ENCODE assay signal across 24 cellular contexts in genomic region chr1:81588149-81588548, GRCh38.
DNase-seq lines count a peak whose midpoint lies in the region; ATAC-seq and TF ChIP-seq lines count a peak whose summit lies in the region.
"Had no signal": no experiment of that assay in that cellular context is flagged by ENCODE, and none has a peak within 500 bp of the region (broad histone marks: within the 10 kb centered on the region; RNA-seq: fewer than 3 reads in every experiment).

No MANE protein-coding gene starts in this region.

- no TSS peak for BruUV-seq in IMR-90 (replicated peaks; lab: Mats Ljungman, UMichigan)

- H3K9ac ChIP-seq in IMR-90 (ENCODE audit: low read depth, low read length) (no peak overlapping the region), neural progenitor cell (no peak overlapping the region)
- H3K9ac ChIP-seq: BLaER1 had no signal

- DNase-seq in left ventricle myocardium superior = no peak
- DNase-seq in Right ventricle myocardium superior = no peak
- DNase-seq in IMR-90 = no peak
- no peak for DNase-seq in neural progenitor cell (ENCODE audit: low spot score)
- no peak for DNase-seq in NCI-H1417 treated with DMSO at 0.1 percent for 48 hours (lab: John Stamatoyannopoulos, UW)
- DNase-seq: 8988T; ACHN; BE2C; C1 segment of cervical spinal cord; CD4-positive, alpha-beta memory T cell; CD4-positive, CD25-positive, alpha-beta regulatory T cell; CD8-positive, alpha-beta memory T cell; COR-L47; DMS 273 treated with DMSO at 0.1 percent for 48 hours; DMS153; DMS53; DMS79; DND-41; EL; GDM1 had no signal

- H3K79me2 ChIP-seq in neural progenitor cell (ENCODE audit: low read depth) = no peaks in the 10 kb centered on the region

- H3K27me3 ChIP-seq in IMR-90 (ENCODE audit: control insufficient read depth, insufficient read depth, low read length) (no peaks in the 10 kb centered on the region), neural progenitor cell (no peaks in the 10 kb centered on the region)
- H3K27me3 ChIP-seq: BE2C, BLaER1 had no signal

- H3K36me3 Mint-ChIP-seq in neural progenitor cell = peaks cover 8% of the 10 kb centered on the region
- H3K36me3 Mint-ChIP-seq: CD14-positive monocyte; CD4-positive, alpha-beta memory T cell; CD4-positive, CD25-positive, alpha-beta regulatory T cell; CD8-positive, alpha-beta memory T cell had no signal

- no peak overlapping the region for H2AK5ac ChIP-seq in IMR-90 (ENCODE audit: low read depth, low read length)

- ATAC-seq in left ventricle myocardium superior (peak; percentile 37), Right ventricle myocardium superior (ENCODE audit: poor library complexity) (no peak), IMR-90 (ENCODE audit: low read depth) (no peak), HG03457 (IDR thresholded peaks at IDR 0.05; ENCODE audit: unreplicated experiment) (no peak)
- ATAC-seq: GM12878 had no signal

- TF ChIP-seq CTCF in IMR-90 (conservative IDR thresholded peaks at IDR 0.05; ENCODE audit: low read depth, low read length) (no peak), neural progenitor cell (IDR thresholded peaks at IDR 0.05) (no peak)

- H3K9me3 ChIP-seq in IMR-90 (ENCODE audit: control insufficient read depth, insufficient read depth, low read length) (no peaks in the 10 kb centered on the region), neural progenitor cell (ENCODE audit: low read depth) (no peaks in the 10 kb centered on the region)
- H3K9me3 ChIP-seq: BE2C, BLaER1 had no signal

- H3K27ac ChIP-seq in IMR-90 (ENCODE audit: insufficient read depth, low read length) (peak overlapping the region; percentile 9; the same call in 1 of the 2 replicates), neural progenitor cell (no peak overlapping the region)
- H3K27ac ChIP-seq: BLaER1 had no signal

- H3K36me3 ChIP-seq in IMR-90 (ENCODE audit: control insufficient read depth, insufficient read depth, low read length) (no peaks in the 10 kb centered on the region), neural progenitor cell (no peaks in the 10 kb centered on the region)
- H3K36me3 ChIP-seq: BE2C, BLaER1 had no signal

- intact Hi-C loops in left ventricle myocardium superior (cut with micrococcal nuclease) = no loop called here
- intact Hi-C loops in Right ventricle myocardium superior (cut with DNase I) = no loop called here
- intact Hi-C loops in IMR-90 (cut with micrococcal nuclease) = no loop called here

- H4K8ac ChIP-seq in IMR-90 (ENCODE audit: low read depth in 2 of 2, low read length in 2 of 2) = no peak overlapping the region

- no CpG with 5 or more reads among the region's 3 CpGs for WGBS in IMR-90 (ENCODE audit: extremely low coverage in 2 of 2, insufficient read length in 1 of 2), 2 experiments

- H2BK5ac ChIP-seq in IMR-90 (ENCODE audit: low read depth, low read length, poor library complexity, severe bottlenecking) = no peak overlapping the region

- H4K5ac ChIP-seq in IMR-90 (ENCODE audit: low read depth, low read length) = no peak overlapping the region; the same call in 1 of the 2 replicates

- no peaks in the 10 kb centered on the region for H3K9me1 ChIP-seq in IMR-90 (ENCODE audit: insufficient read depth, low read length)

- H3K4me1 ChIP-seq in IMR-90 (ENCODE audit: control insufficient read depth, insufficient read depth, low read length) = peaks cover 2% of the 10 kb centered on the region; the same call in 1 of the 2 replicates
- no peaks in the 10 kb centered on the region for H3K4me1 ChIP-seq in neural progenitor cell
- H3K4me1 ChIP-seq: BE2C, BLaER1 had no signal

- no peak for TF ChIP-seq RAD21 in IMR-90 (IDR thresholded peaks at IDR 0.05; ENCODE audit: low read length)

- H3K27me3 Mint-ChIP-seq in neural progenitor cell (ENCODE audit: insufficient read depth, low read depth) = peaks cover 3% of the 10 kb centered on the region
- H3K27me3 Mint-ChIP-seq: CD4-positive, alpha-beta memory T cell; CD4-positive, CD25-positive, alpha-beta regulatory T cell; CD8-positive, alpha-beta memory T cell had no signal

- dilution Hi-C loops in IMR-90 (cut with HindIII; ENCODE audit: low sequenced_read_pairs, unreplicated experiment) = no loop called here

- no peak overlapping the region for H3K14ac ChIP-seq in IMR-90 (replicated peaks; ENCODE audit: low read depth, low read length)

- H3K4me1 Mint-ChIP-seq in neural progenitor cell = peaks cover 40% of the 10 kb centered on the region
- H3K4me1 Mint-ChIP-seq: CD14-positive monocyte; CD4-positive, alpha-beta memory T cell; CD4-positive, CD25-positive, alpha-beta regulatory T cell; CD8-positive, alpha-beta memory T cell had no signal

- H2BK120ac ChIP-seq in IMR-90 (ENCODE audit: low read depth, low read length) = peak overlapping the region; percentile 12; the same call in 1 of the 2 replicates

- H3K23ac ChIP-seq in IMR-90 (ENCODE audit: low read depth, low read length) = no peak overlapping the region

- no peak for TF ChIP-seq POLR2A in IMR-90 (IDR thresholded peaks at IDR 0.05; ENCODE audit: low read depth, low read length)

- no peak overlapping the region for H2AFZ ChIP-seq in IMR-90 (replicated peaks; ENCODE audit: low read length, poor library complexity)
- peak overlapping the region; percentile 57 for H2AFZ ChIP-seq in neural progenitor cell (replicated peaks)

- no peaks in the 10 kb centered on the region for H3F3A ChIP-seq in neural progenitor cell (ENCODE audit: low read depth)

- H3K4me2 ChIP-seq in IMR-90 (ENCODE audit: low read depth, low read length) (no peak overlapping the region), neural progenitor cell (no peak overlapping the region)
- H3K4me2 ChIP-seq: BLaER1 had no signal

- no peak overlapping the region for H2BK15ac ChIP-seq in IMR-90 (ENCODE audit: low read depth, low read length)

- POLR2A ChIA-PET in IMR-90 (lab: Charles Lee; ENCODE audit: unreplicated experiment) = no interaction called here

- no peak overlapping the region for H3K4ac ChIP-seq in IMR-90 (ENCODE audit: low read depth, low read length)

- no peak overlapping the region for H3K27ac Mint-ChIP-seq in neural progenitor cell
- H3K27ac Mint-ChIP-seq: CD14-positive monocyte; CD4-positive, alpha-beta memory T cell; CD4-positive, CD25-positive, alpha-beta regulatory T cell; CD8-positive, alpha-beta memory T cell had no signal

- H2BK20ac ChIP-seq in IMR-90 (ENCODE audit: low read depth, low read length) = no peak overlapping the region

- H4K20me1 ChIP-seq in IMR-90 (ENCODE audit: insufficient read depth, low read length) = no peaks in the 10 kb centered on the region
- H4K20me1 ChIP-seq in neural progenitor cell (ENCODE audit: low read depth) = no peaks in the 10 kb centered on the region
- H4K20me1 ChIP-seq: BLaER1 had no signal

- no peak overlapping the region for H3K56ac ChIP-seq in IMR-90 (ENCODE audit: extremely low read depth, insufficient read depth, low read length)

- in situ Hi-C loops in IMR-90 (cut with MboI; ENCODE audit: low sequenced_read_pairs) = no loop called here

- H2AK9ac ChIP-seq in IMR-90 (replicated peaks; ENCODE audit: low read depth, low read length, poor library complexity) = no peak overlapping the region

- no peaks in the 10 kb centered on the region for H3K9me3 Mint-ChIP-seq in neural progenitor cell

- H3K4me3 ChIP-seq in IMR-90 (ENCODE audit: insufficient read depth, low read depth, low read length) (no peak overlapping the region), neural progenitor cell (no peak overlapping the region)
- H3K4me3 ChIP-seq: BLaER1, GM12878 had no signal

- no peak overlapping the region for H4K91ac ChIP-seq in IMR-90 (ENCODE audit: insufficient read depth, low read depth, low read length)

- H3K18ac ChIP-seq in IMR-90 (ENCODE audit: low read depth, low read length) = no peak overlapping the region; the same call in 1 of the 2 replicates

- no peaks in the 10 kb centered on the region for H3K79me1 ChIP-seq in IMR-90 (ENCODE audit: low read depth in 1 of 2, low read length in 2 of 2)

- H3K4me3 Mint-ChIP-seq in neural progenitor cell = no peak overlapping the region
- H3K4me3 Mint-ChIP-seq: CD14-positive monocyte; CD4-positive, alpha-beta memory T cell; CD4-positive, CD25-positive, alpha-beta regulatory T cell; CD8-positive, alpha-beta memory T cell had no signal

- CTCF ChIA-PET in IMR-90 (lab: Yijun Ruan, JAX) = no interaction called here

TF ChIP-seq in IMR-90, 13 proteins besides CTCF, POLR2A, EP300 and RAD21:
- no peak for TF ChIP-seq USF2 (IDR thresholded peaks at IDR 0.05; ENCODE audit: low read depth, low read length)
- no peak for TF ChIP-seq CHD1 (IDR thresholded peaks at IDR 0.05; ENCODE audit: low read depth, low read length)
- no peak for TF ChIP-seq ELK1 (IDR thresholded peaks at IDR 0.05; ENCODE audit: borderline replicate concordance, low read depth, low read length)
- no peak for TF ChIP-seq RCOR1 (IDR thresholded peaks at IDR 0.05; ENCODE audit: insufficient replicate concordance, low read length)
- TF ChIP-seq RFX5 (IDR thresholded peaks at IDR 0.05; ENCODE audit: low read depth, low read length) = no peak
- TF ChIP-seq CEBPB (IDR thresholded peaks at IDR 0.05; ENCODE audit: low read depth, low read length) = no peak
- TF ChIP-seq MAFK (IDR thresholded peaks at IDR 0.05; ENCODE audit: low read depth, low read length) = no peak
